1 cellular context compared by ENCODE assay signal in the genomic region with DNA sequence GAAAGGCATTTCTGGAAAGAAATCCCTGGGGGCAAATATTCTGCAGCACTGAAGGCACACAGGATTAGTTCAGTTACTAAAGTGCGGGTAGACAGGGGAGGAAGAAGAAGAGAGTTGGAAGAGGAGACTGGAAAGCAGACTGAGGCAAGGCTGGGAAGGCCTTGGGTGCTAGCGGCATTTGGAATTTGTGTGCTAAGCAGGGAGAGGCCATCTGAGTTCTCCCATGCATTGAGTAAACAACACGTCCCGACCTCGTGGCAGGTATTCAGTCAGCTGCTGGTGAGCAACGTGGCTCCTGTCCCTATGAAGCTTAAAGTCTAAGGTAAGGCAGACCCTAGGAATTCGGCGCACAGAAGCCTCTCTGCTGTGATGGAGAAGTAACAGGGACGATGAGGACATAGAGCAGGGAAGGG.
TF ChIP-seq lines count a peak whose summit lies in the region.

No MANE protein-coding gene starts in this region.

TF ChIP-seq in GM23338, 12 proteins besides CTCF, POLR2A, EP300 and RAD21 (continued from another document):
- TF ChIP-seq, protein P1, sequence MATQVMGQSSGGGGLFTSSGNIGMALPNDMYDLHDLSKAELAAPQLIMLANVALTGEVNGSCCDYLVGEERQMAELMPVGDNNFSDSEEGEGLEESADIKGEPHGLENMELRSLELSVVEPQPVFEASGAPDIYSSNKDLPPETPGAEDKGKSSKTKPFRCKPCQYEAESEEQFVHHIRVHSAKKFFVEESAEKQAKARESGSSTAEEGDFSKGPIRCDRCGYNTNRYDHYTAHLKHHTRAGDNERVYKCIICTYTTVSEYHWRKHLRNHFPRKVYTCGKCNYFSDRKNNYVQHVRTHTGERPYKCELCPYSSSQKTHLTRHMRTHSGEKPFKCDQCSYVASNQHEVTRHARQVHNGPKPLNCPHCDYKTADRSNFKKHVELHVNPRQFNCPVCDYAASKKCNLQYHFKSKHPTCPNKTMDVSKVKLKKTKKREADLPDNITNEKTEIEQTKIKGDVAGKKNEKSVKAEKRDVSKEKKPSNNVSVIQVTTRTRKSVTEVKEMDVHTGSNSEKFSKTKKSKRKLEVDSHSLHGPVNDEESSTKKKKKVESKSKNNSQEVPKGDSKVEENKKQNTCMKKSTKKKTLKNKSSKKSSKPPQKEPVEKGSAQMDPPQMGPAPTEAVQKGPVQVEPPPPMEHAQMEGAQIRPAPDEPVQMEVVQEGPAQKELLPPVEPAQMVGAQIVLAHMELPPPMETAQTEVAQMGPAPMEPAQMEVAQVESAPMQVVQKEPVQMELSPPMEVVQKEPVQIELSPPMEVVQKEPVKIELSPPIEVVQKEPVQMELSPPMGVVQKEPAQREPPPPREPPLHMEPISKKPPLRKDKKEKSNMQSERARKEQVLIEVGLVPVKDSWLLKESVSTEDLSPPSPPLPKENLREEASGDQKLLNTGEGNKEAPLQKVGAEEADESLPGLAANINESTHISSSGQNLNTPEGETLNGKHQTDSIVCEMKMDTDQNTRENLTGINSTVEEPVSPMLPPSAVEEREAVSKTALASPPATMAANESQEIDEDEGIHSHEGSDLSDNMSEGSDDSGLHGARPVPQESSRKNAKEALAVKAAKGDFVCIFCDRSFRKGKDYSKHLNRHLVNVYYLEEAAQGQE (IDR thresholded peaks at IDR 0.05; ENCODE audit: unreplicated experiment), result no peak
- TF ChIP-seq ZNF114 (CRISPR knock-in tag; IDR thresholded peaks at IDR 0.05) (no peak), POLR2AphosphoS5 (IDR thresholded peaks at IDR 0.05; ENCODE audit: low read depth) (no peak), EZH2phosphoT487 (IDR thresholded peaks at IDR 0.05; ENCODE audit: unreplicated experiment) (no peak), ZNF331 (CRISPR knock-in tag; IDR thresholded peaks at IDR 0.05; ENCODE audit: low read depth) (no peak)
- TF ChIP-seq, protein P2, sequence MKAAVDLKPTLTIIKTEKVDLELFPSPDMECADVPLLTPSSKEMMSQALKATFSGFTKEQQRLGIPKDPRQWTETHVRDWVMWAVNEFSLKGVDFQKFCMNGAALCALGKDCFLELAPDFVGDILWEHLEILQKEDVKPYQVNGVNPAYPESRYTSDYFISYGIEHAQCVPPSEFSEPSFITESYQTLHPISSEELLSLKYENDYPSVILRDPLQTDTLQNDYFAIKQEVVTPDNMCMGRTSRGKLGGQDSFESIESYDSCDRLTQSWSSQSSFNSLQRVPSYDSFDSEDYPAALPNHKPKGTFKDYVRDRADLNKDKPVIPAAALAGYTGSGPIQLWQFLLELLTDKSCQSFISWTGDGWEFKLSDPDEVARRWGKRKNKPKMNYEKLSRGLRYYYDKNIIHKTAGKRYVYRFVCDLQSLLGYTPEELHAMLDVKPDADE (IDR thresholded peaks at IDR 0.05), result no peak
